ENCODE assay signal across 8 cellular contexts in the genomic region with DNA sequence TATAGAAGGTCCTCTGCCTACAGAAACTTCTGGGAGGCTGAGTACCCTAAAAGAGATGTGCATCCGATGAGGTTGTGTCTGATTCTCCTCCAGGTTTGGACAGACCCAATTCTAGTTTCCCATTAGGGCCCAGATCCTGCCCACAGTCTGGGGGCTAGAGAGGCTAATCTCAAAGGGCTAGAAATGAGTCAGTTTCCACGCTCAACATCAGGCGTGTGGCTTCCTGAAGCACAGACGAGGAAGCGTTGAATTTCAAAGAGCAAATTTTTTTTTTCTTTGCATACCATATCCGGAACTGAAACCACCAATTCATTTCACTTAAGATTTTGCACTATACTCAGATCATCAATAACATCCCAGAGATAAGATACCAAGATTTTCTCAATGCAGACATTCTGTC.
A peak's percentile ranks its signal among the peaks of the same experiment; 100 is the strongest.
DNase-seq lines count a peak whose midpoint lies in the region; ATAC-seq and TF ChIP-seq lines count a peak whose summit lies in the region.

No MANE protein-coding gene starts in this region.

- peak overlapping the region; percentile 94 for H3K27ac Mint-ChIP-seq in activated naive CD4-positive, alpha-beta T cell treated with anti-CD3 and anti-CD28 coated beads for 36 hours

- DNase-seq in GM12865 (ENCODE audit: low read depth) (peak; percentile 75), NOMO-1 treated with DMSO at 0.1 percent for 48 hours (lab: John Stamatoyannopoulos, UW; ENCODE audit: unreplicated experiment) (peak; percentile 90), kidney glomerular epithelial cell (lab: John Stamatoyannopoulos, UW) (no peak), NCI-H1105 treated with DMSO at 0.1 percent for 48 hours (lab: John Stamatoyannopoulos, UW) (no peak), GM13977 (ENCODE audit: low spot score) (no peak)
- peak; percentile 77 for DNase-seq in activated naive CD4-positive, alpha-beta T cell treated with anti-CD3 and anti-CD28 coated beads for 36 hours
- peak; percentile 37 for DNase-seq in stimulated activated CD8-positive, alpha-beta memory T cell treated with anti-CD3 and anti-CD28 coated beads, Interleukin-12 subunit alpha, Interleukin-12 subunit beta, amount 100 ng/mL, for 4 hours (ENCODE audit: low read depth)

- intact Hi-C loops in activated naive CD4-positive, alpha-beta T cell treated with anti-CD3 and anti-CD28 coated beads for 36 hours (cut with micrococcal nuclease): loop anchor here (1.0 to 10.0 kb wide), 20 partner anchors 49 to 1031 kb away; a partner anchor contains a TSS

- ATAC-seq in HG02588 (IDR thresholded peaks at IDR 0.05; ENCODE audit: unreplicated experiment): peak; percentile 92

- peak overlapping the region; percentile 60 for H3K4me3 Mint-ChIP-seq in activated naive CD4-positive, alpha-beta T cell treated with anti-CD3 and anti-CD28 coated beads for 36 hours

- in situ Hi-C loops in GM13977 (cut with MboI; ENCODE audit: low pct_unique_long_range_greater_than_20kb, low sequenced_read_pairs, unreplicated experiment): loop anchor here (25.0 kb wide), 1 partner anchor 157 kb away; no protein-coding TSS in a partner anchor

- no peak for TF ChIP-seq CTCF in GM12865 (IDR thresholded peaks at IDR 0.05; ENCODE audit: insufficient read depth, low read depth, low read length, missing control alignments)
- TF ChIP-seq CTCF in GM13977 (IDR thresholded peaks at IDR 0.05; ENCODE audit: extremely low read depth, insufficient read depth, missing control alignments): no peak

- CTCF ChIA-PET in activated naive CD4-positive, alpha-beta T cell treated with anti-CD3 and anti-CD28 coated beads for 36 hours (lab: Charles Lee): interaction anchor here (0.9 to 1.6 kb wide), 2 partner anchors 142 to 178 kb away, joined by 3 to 4 read pairs; no protein-coding TSS in a partner anchor

- H3K4me3 ChIP-seq in GM12865 (ENCODE audit: low read depth, low read length): no peak overlapping the region

- H3K36me3 Mint-ChIP-seq in activated naive CD4-positive, alpha-beta T cell treated with anti-CD3 and anti-CD28 coated beads for 36 hours (ENCODE audit: low read depth): peaks cover 2% of the 10 kb centered on the region

- H3K4me1 Mint-ChIP-seq in activated naive CD4-positive, alpha-beta T cell treated with anti-CD3 and anti-CD28 coated beads for 36 hours (ENCODE audit: low read depth): peaks cover 82% of the 10 kb centered on the region

- peaks cover 5% of the 10 kb centered on the region for H3K9me3 Mint-ChIP-seq in activated naive CD4-positive, alpha-beta T cell treated with anti-CD3 and anti-CD28 coated beads for 36 hours

- H3K27me3 Mint-ChIP-seq in activated naive CD4-positive, alpha-beta T cell treated with anti-CD3 and anti-CD28 coated beads for 36 hours (ENCODE audit: low read depth): no peaks in the 10 kb centered on the region

Comparison
In these comparisons a context has a peak if more than half of its experiments do, and no peak if none do; other contexts are left out.
1. DNase-seq: peak in GM12865 (single experiment), NOMO-1 treated with DMSO at 0.1 percent for 48 hours (single experiment), activated naive CD4-positive, alpha-beta T cell treated with anti-CD3 and anti-CD28 coated beads for 36 hours (single experiment) and stimulated activated CD8-positive, alpha-beta memory T cell treated with anti-CD3 and anti-CD28 coated beads, Interleukin-12 subunit alpha, Interleukin-12 subunit beta, amount 100 ng/mL, for 4 hours (single experiment); none in kidney glomerular epithelial cell (single experiment), NCI-H1105 treated with DMSO at 0.1 percent for 48 hours (single experiment) and GM13977 (single experiment).